23 cellular contexts compared by ENCODE assay signal in the genomic region with DNA sequence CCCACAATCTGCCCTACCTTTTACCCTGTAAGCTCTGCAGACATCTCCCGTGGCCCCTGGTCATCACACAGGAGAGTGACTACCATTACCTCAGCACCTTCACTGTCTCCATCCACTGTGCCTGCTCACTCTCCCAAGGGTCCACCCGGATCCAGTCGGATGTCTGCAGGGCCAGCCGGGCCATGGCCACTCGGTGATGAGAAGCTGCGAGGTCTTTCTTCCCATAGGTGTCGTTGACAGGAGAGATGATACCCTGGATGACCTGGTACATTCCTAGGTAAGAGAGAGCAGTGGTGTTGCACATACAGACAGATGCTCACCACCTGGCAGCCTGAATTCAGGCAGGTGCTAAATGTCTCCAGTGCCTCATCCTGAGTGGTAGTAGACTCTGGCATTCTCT. TPM values are rescaled to one million over a fixed set of nuclear protein-coding genes. Genes with fewer than 3 reads are reported as not detected.
DNase-seq lines count a peak whose midpoint lies in the region; ATAC-seq, FAIRE-seq and TF ChIP-seq lines count a peak whose summit lies in the region.
"Had no signal": no experiment of that assay in that cellular context is flagged by ENCODE, and none has a peak within 500 bp of the region (broad histone marks: within the 10 kb centered on the region; RNA-seq: fewer than 3 reads in every experiment).

No MANE protein-coding gene starts in this region.

- TF ChIP-seq RAD21 in H1 (IDR thresholded peaks at IDR 0.05 in 1 of 2, conservative IDR thresholded peaks at IDR 0.05 in 1 of 2; ENCODE audit: low read depth in 2 of 2, low read length in 2 of 2): no peak

- no peaks in the 10 kb centered on the region for H3K36me3 Mint-ChIP-seq in activated CD4-positive, alpha-beta T cell treated with anti-CD3 and anti-CD28 coated beads, Interleukin-2, amount 10 ng/mL, durations not matched to agents 24 days and 14 days (ENCODE audit: low read depth)
- H3K36me3 Mint-ChIP-seq in GM23338 (ENCODE audit: low read depth) (no peaks in the 10 kb centered on the region), progenitor cell of endocrine pancreas (ENCODE audit: insufficient read depth) (peaks cover 1% of the 10 kb centered on the region)
- H3K36me3 Mint-ChIP-seq in activated CD8-positive, alpha-beta T cell treated with anti-CD3 and anti-CD28 coated beads, Interleukin-2, amount 10 ng/mL, durations not matched to agents 7 days and 5 days (ENCODE audit: low read depth): no peaks in the 10 kb centered on the region
- H3K36me3 Mint-ChIP-seq: CD4-positive, alpha-beta memory T cell had no signal

- TF ChIP-seq CTCF in GM23338 (conservative IDR thresholded peaks at IDR 0.05; ENCODE audit: low read depth in 2 of 2): no peak
- no peak for TF ChIP-seq CTCF in H1 (IDR thresholded peaks at IDR 0.05; ENCODE audit: control extremely low read depth in 1 of 3, insufficient read depth in 1 of 3, low read depth in 1 of 3, low read length in 3 of 3)
- no peak for TF ChIP-seq CTCF in progenitor cell of endocrine pancreas (IDR thresholded peaks at IDR 0.05; ENCODE audit: unreplicated experiment)
- TF ChIP-seq CTCF in WERI-Rb-1 (IDR thresholded peaks at IDR 0.05; ENCODE audit: low read depth, low read length): no peak

- no peak overlapping the region for H3K9ac ChIP-seq in H1 (replicated peaks in 1 of 4; ENCODE audit: extremely low read depth in 1 of 4, low read depth in 3 of 4, low read length in 3 of 4)

- no peak overlapping the region for H2AFZ ChIP-seq in GM23338
- H2AFZ ChIP-seq in H1 (ENCODE audit: low read length): no peak overlapping the region

- no peaks in the 10 kb centered on the region; the same call in 1 of the 2 replicates for H4K20me1 ChIP-seq in GM23338 (replicated peaks; ENCODE audit: insufficient read depth)
- no peaks in the 10 kb centered on the region for H4K20me1 ChIP-seq in H1 (replicated peaks in 1 of 2; ENCODE audit: control insufficient read depth in 1 of 2, insufficient read depth in 2 of 2, low read length in 2 of 2)

- POLR2A ChIA-PET in H1 (lab: Charles Lee; ENCODE audit: partially characterized antibody): no interaction called here
- POLR2A ChIA-PET in activated CD8-positive, alpha-beta T cell treated with anti-CD3 and anti-CD28 coated beads, Interleukin-2, amount 10 ng/mL, durations not matched to agents 7 days and 5 days (lab: Charles Lee): no interaction called here

- no peak overlapping the region for H3K14ac ChIP-seq in H1 (ENCODE audit: insufficient read length)

- intact Hi-C loops in activated CD4-positive, alpha-beta T cell treated with anti-CD3 and anti-CD28 coated beads, Interleukin-2, amount 10 ng/mL, durations not matched to agents 24 days and 14 days (cut with micrococcal nuclease): no loop called here

- H3K36me3 ChIP-seq in GM23338 (ENCODE audit: insufficient read depth): no peaks in the 10 kb centered on the region
- H3K36me3 ChIP-seq in H1 (ENCODE audit: control insufficient read depth in 2 of 4, insufficient read depth in 4 of 4, low read length in 3 of 4): no peaks in the 10 kb centered on the region
- no peaks in the 10 kb centered on the region for H3K36me3 ChIP-seq in WERI-Rb-1

- H2BK120ac ChIP-seq in H1 (replicated peaks; ENCODE audit: low read depth, low read length): no peak overlapping the region

- FAIRE-seq in H1 (lab: Jason Lieb, UNC): no peak
- FAIRE-seq: A549, GM12891, GM18507 had no signal

- H3K4me3 ChIP-seq in GM23338 (no peak overlapping the region), H1 (ENCODE audit: extremely low read depth in 1 of 4, insufficient read depth in 2 of 4, low read depth in 3 of 4, low read length in 4 of 4) (no peak overlapping the region), WERI-Rb-1 (ENCODE audit: low read depth, low read length) (no peak overlapping the region)
- H3K4me3 ChIP-seq: A549 had no signal

- H3K79me2 ChIP-seq in GM23338 (replicated peaks; ENCODE audit: insufficient read depth): no peaks in the 10 kb centered on the region
- no peaks in the 10 kb centered on the region for H3K79me2 ChIP-seq in H1 (ENCODE audit: control insufficient read depth in 1 of 2, insufficient read depth in 2 of 2, low read length in 2 of 2)

- H3K27ac ChIP-seq in GM23338 (ENCODE audit: low read depth): no peak overlapping the region
- H3K27ac ChIP-seq in H1 (ENCODE audit: low read depth, low read length): no peak overlapping the region
- no peak overlapping the region for H3K27ac ChIP-seq in WERI-Rb-1
- H3K27ac ChIP-seq: A549 had no signal

- no peak overlapping the region for H3K18ac ChIP-seq in H1 (ENCODE audit: extremely low read depth, low read length)

- no peak overlapping the region for H3K23ac ChIP-seq in H1 (ENCODE audit: insufficient read length)

- no peaks in the 10 kb centered on the region for H3K9me3 Mint-ChIP-seq in activated CD4-positive, alpha-beta T cell treated with anti-CD3 and anti-CD28 coated beads, Interleukin-2, amount 10 ng/mL, durations not matched to agents 24 days and 14 days
- H3K9me3 Mint-ChIP-seq in GM23338 (no peaks in the 10 kb centered on the region), progenitor cell of endocrine pancreas (ENCODE audit: low read depth) (no peaks in the 10 kb centered on the region)
- no peaks in the 10 kb centered on the region for H3K9me3 Mint-ChIP-seq in activated CD8-positive, alpha-beta T cell treated with anti-CD3 and anti-CD28 coated beads, Interleukin-2, amount 10 ng/mL, durations not matched to agents 7 days and 5 days (ENCODE audit: insufficient read depth)
- H3K9me3 Mint-ChIP-seq: CD4-positive, alpha-beta memory T cell had no signal

- no peak for ATAC-seq in GM23338
- no peak for ATAC-seq in activated CD8-positive, alpha-beta T cell treated with anti-CD3 and anti-CD28 coated beads, Interleukin-2, amount 10 ng/mL, durations not matched to agents 7 days and 5 days
- ATAC-seq: A549 had no signal

- H3K23me2 ChIP-seq in H1 (ENCODE audit: low read depth, low read length): no peaks in the 10 kb centered on the region

- H3K56ac ChIP-seq in H1 (replicated peaks; ENCODE audit: insufficient read length, low read depth, low read length): no peak overlapping the region

- H3F3A ChIP-seq in GM23338 (replicated peaks; ENCODE audit: low read depth): no peaks in the 10 kb centered on the region

- H2BK15ac ChIP-seq in H1 (ENCODE audit: low read length): no peak overlapping the region

- CTCF ChIA-PET in H1 (lab: Charles Lee; ENCODE audit: partially characterized antibody): interaction anchor here (1.0 to 2.6 kb wide), 5 partner anchors 9 to 362 kb away, joined by 3 to 9 read pairs (median 4); no protein-coding TSS in a partner anchor
- CTCF ChIA-PET in activated CD8-positive, alpha-beta T cell treated with anti-CD3 and anti-CD28 coated beads, Interleukin-2, amount 10 ng/mL, durations not matched to agents 7 days and 5 days (lab: Charles Lee): no interaction called here

- H3K27me3 ChIP-seq in GM23338 (ENCODE audit: insufficient read depth) (no peaks in the 10 kb centered on the region), H1 (replicated peaks in 1 of 4; ENCODE audit: control insufficient read depth in 3 of 4, extremely low read depth in 1 of 4, insufficient read depth in 3 of 4, low read length in 3 of 4) (no peaks in the 10 kb centered on the region), WERI-Rb-1 (ENCODE audit: insufficient read depth, low read depth, severe bottlenecking) (no peaks in the 10 kb centered on the region)

- no peak overlapping the region for H3K27ac Mint-ChIP-seq in activated CD4-positive, alpha-beta T cell treated with anti-CD3 and anti-CD28 coated beads, Interleukin-2, amount 10 ng/mL, durations not matched to agents 24 days and 14 days
- H3K27ac Mint-ChIP-seq in GM23338: peak overlapping the region; percentile 24; the same call in 1 of the 2 replicates
- peak overlapping the region; percentile 68 for H3K27ac Mint-ChIP-seq in progenitor cell of endocrine pancreas
- no peak overlapping the region for H3K27ac Mint-ChIP-seq in activated CD8-positive, alpha-beta T cell treated with anti-CD3 and anti-CD28 coated beads, Interleukin-2, amount 10 ng/mL, durations not matched to agents 7 days and 5 days
- H3K27ac Mint-ChIP-seq: CD4-positive, alpha-beta memory T cell had no signal

- 83% methylated on average over 7 of the region's 7 CpGs; no CpG with 5 or more reads in 1 of the 2 experiments for WGBS in H1 (ENCODE audit: extremely low coverage in 1 of 2, insufficient coverage in 1 of 2, insufficient read length in 1 of 2, insufficient replicate concordance in 2 of 2, low coverage in 1 of 2, low lambda C conversion rate in 2 of 2, missing lambda C conversion rate in 1 of 2), 2 experiments

- no peak overlapping the region for H2BK12ac ChIP-seq in H1 (ENCODE audit: low read depth, low read length)

- H3K4me2 ChIP-seq in GM23338: no peak overlapping the region
- no peak overlapping the region for H3K4me2 ChIP-seq in H1 (ENCODE audit: insufficient read depth in 1 of 2, low read depth in 2 of 2, low read length in 2 of 2)
- H3K4me2 ChIP-seq: A549 had no signal

- H3K79me1 ChIP-seq in H1 (ENCODE audit: low read depth, low read length): no peaks in the 10 kb centered on the region

- no peak overlapping the region for H4K8ac ChIP-seq in H1 (ENCODE audit: extremely low read depth, insufficient read depth, low read length)

- no peak overlapping the region for H4K91ac ChIP-seq in H1 (replicated peaks; ENCODE audit: insufficient read length, low read length)

- no peaks in the 10 kb centered on the region for H3K4me1 Mint-ChIP-seq in activated CD4-positive, alpha-beta T cell treated with anti-CD3 and anti-CD28 coated beads, Interleukin-2, amount 10 ng/mL, durations not matched to agents 24 days and 14 days
- peaks cover 9% of the 10 kb centered on the region; the same call in 2 of the 3 replicates for H3K4me1 Mint-ChIP-seq in GM23338
- H3K4me1 Mint-ChIP-seq in progenitor cell of endocrine pancreas (ENCODE audit: low read depth): peaks cover 13% of the 10 kb centered on the region
- no peaks in the 10 kb centered on the region for H3K4me1 Mint-ChIP-seq in activated CD8-positive, alpha-beta T cell treated with anti-CD3 and anti-CD28 coated beads, Interleukin-2, amount 10 ng/mL, durations not matched to agents 7 days and 5 days (ENCODE audit: low read depth)
- H3K4me1 Mint-ChIP-seq: CD4-positive, alpha-beta memory T cell had no signal

- 0 out of 2 replicates have a peak overlapping the region, but pooled peaks have one; percentile 35 for H2BK5ac ChIP-seq in H1 (ENCODE audit: low read depth, low read length)

- no peak overlapping the region for H3K4me3 Mint-ChIP-seq in activated CD4-positive, alpha-beta T cell treated with anti-CD3 and anti-CD28 coated beads, Interleukin-2, amount 10 ng/mL, durations not matched to agents 24 days and 14 days
- H3K4me3 Mint-ChIP-seq in GM23338 (no peak overlapping the region), progenitor cell of endocrine pancreas (ENCODE audit: low read depth) (no peak overlapping the region)
- H3K4me3 Mint-ChIP-seq in activated CD8-positive, alpha-beta T cell treated with anti-CD3 and anti-CD28 coated beads, Interleukin-2, amount 10 ng/mL, durations not matched to agents 7 days and 5 days: no peak overlapping the region
- H3K4me3 Mint-ChIP-seq: CD4-positive, alpha-beta memory T cell had no signal

- peaks cover 5% of the 10 kb centered on the region; the same call in 1 of the 2 replicates for H3K4me1 ChIP-seq in GM23338 (ENCODE audit: insufficient read depth)
- H3K4me1 ChIP-seq in H1 (replicated peaks in 1 of 4; ENCODE audit: control insufficient read depth in 3 of 4, insufficient read depth in 4 of 4, low read length in 3 of 4): no peaks in the 10 kb centered on the region
- H3K4me1 ChIP-seq: A549 had no signal

- peak; percentile 43 for DNase-seq in activated CD4-positive, alpha-beta T cell treated with anti-CD3 and anti-CD28 coated beads, Interleukin-2, amount 10 ng/mL, durations not matched to agents 24 days and 14 days
- DNase-seq in activated CD4-positive, alpha-beta T cell treated with anti-CD3 and anti-CD28 coated beads, Interleukin-2, amount 50 U/mL, for 48 hours: no peak
- DNase-seq in GM23338 (ENCODE audit: low spot score): no peak
- DNase-seq in H1 (ENCODE audit: low read depth in 1 of 2, low spot score in 2 of 2): no peak
- no peak for DNase-seq in progenitor cell of endocrine pancreas (ENCODE audit: low spot score, unreplicated experiment)
- no peak for DNase-seq in activated CD8-positive, alpha-beta T cell treated with anti-CD3 and anti-CD28 coated beads, Interleukin-2, amount 10 ng/mL, durations not matched to agents 7 days and 5 days
- DNase-seq in WERI-Rb-1: no peak
- DNase-seq: 8988T; ACHN; C1 segment of cervical spinal cord; Calu3; CD4-positive, alpha-beta memory T cell; COR-L47; DMS53; DMS79 treated with DMSO at 0.1 percent for 48 hours; GF-D8; GOT3; H7; HCEC 1CT had no signal

- TF ChIP-seq POLR2A in H1 (IDR thresholded peaks at IDR 0.05; ENCODE audit: control extremely low read depth in 1 of 2, low read depth in 2 of 2, low read length in 2 of 2): no peak

- no peak overlapping the region; the same call in 1 of the 2 replicates for H2BK20ac ChIP-seq in H1 (ENCODE audit: low read length)

- H3K9me2 ChIP-seq in GM23338 (ENCODE audit: insufficient read depth): 0 out of 2 replicates have a peak, but pooled peaks cover 5% of the 10 kb centered on the region

- no peaks in the 10 kb centered on the region for H3K9me3 ChIP-seq in H1 (ENCODE audit: insufficient read depth in 2 of 2, low read depth in 1 of 2, low read length in 1 of 2)
- no peaks in the 10 kb centered on the region for H3K9me3 ChIP-seq in WERI-Rb-1 (ENCODE audit: severe bottlenecking)
- H3K9me3 ChIP-seq: A549 had no signal

- no peak for TF ChIP-seq EP300 in H1 (IDR thresholded peaks at IDR 0.05; ENCODE audit: borderline replicate concordance in 1 of 2, low read depth in 2 of 2, low read length in 2 of 2)

- H4K5ac ChIP-seq in H1 (ENCODE audit: insufficient read length, low read depth, low read length): no peak overlapping the region

- H3K4ac ChIP-seq in H1 (replicated peaks; ENCODE audit: insufficient read length, low read depth, low read length): no peak overlapping the region

- H3K27me3 Mint-ChIP-seq in activated CD4-positive, alpha-beta T cell treated with anti-CD3 and anti-CD28 coated beads, Interleukin-2, amount 10 ng/mL, durations not matched to agents 24 days and 14 days: no peaks in the 10 kb centered on the region
- H3K27me3 Mint-ChIP-seq in GM23338 (ENCODE audit: insufficient read depth, low read depth, poor library complexity) (no peaks in the 10 kb centered on the region), progenitor cell of endocrine pancreas (no peaks in the 10 kb centered on the region)
- peaks cover 1% of the 10 kb centered on the region for H3K27me3 Mint-ChIP-seq in activated CD8-positive, alpha-beta T cell treated with anti-CD3 and anti-CD28 coated beads, Interleukin-2, amount 10 ng/mL, durations not matched to agents 7 days and 5 days (ENCODE audit: low read depth)
- H3K27me3 Mint-ChIP-seq: CD4-positive, alpha-beta memory T cell had no signal

- H2AK5ac ChIP-seq in H1 (ENCODE audit: low read depth, low read length): no peak overlapping the region

RNA-seq across cellular contexts. Expression of gene RBP1, which starts 39.2 kb away (rescaled TPM):
- not detected in 2 replicates for total RNA-seq in activated CD4-positive, alpha-beta T cell treated with anti-CD3 and anti-CD28 coated beads, Interleukin-2, amount 10 ng/mL, durations not matched to agents 24 days and 14 days
- 18.0 and 18.5 TPM in 2 replicates for total RNA-seq in GM23338 (2014; rRNA removed; shearing (Covaris generic))
- polyA plus RNA-seq in GM23338 (2016; fragmentation: Nextera tagmentation; extraction: Ambion mirVana): 112 and 113 TPM in 2 replicates
- 47.8 and 56.6 TPM in 2 replicates for total RNA-seq in H1 (2021; fragmentation: NEBNext Ultra II Directional; extraction: Animal tissue kit (Norgen Biotek cat#: 25700))
- polyA plus RNA-seq in H1 (2011; rRNA removed): 54.5 and 79.4 TPM in 2 replicates
- 84.5 TPM for polyA plus RNA-seq in H1 (2011; cell fraction: cytosol; rRNA removed)
- 34.5 TPM for polyA plus RNA-seq in H1 (2011; cell fraction: nucleus; rRNA removed)
- 57.6 to 87.8 TPM (median 79.2 TPM) in 4 replicates for polyA plus RNA-seq in H1 (2012, experiment 1 of 2)
- polyA plus RNA-seq in H1 (2012, experiment 2 of 2): 41.5 TPM
- 44.4 TPM for polyA plus RNA-seq in H1 (2013, experiment 1 of 2)
- polyA plus RNA-seq in H1 (2013, experiment 2 of 2): 47.2 TPM
- 24.6 and 35.3 TPM in 2 replicates for polyA minus RNA-seq in H1 (2011; rRNA and poly(A)+ RNA removed)
- polyA minus RNA-seq in H1 (2011; cell fraction: cytosol; rRNA and poly(A)+ RNA removed): 8.4 TPM
- polyA minus RNA-seq in H1 (2011; cell fraction: nucleus; rRNA and poly(A)+ RNA removed): 14.8 TPM
- 617 and 649 TPM in 2 replicates for total RNA-seq in progenitor cell of endocrine pancreas
- not detected for total RNA-seq in activated CD8-positive, alpha-beta T cell treated with anti-CD3 and anti-CD28 coated beads, Interleukin-2, amount 10 ng/mL, durations not matched to agents 7 days and 5 days
- total RNA-seq: CD4-positive, alpha-beta memory T cell; G401 had no signal
- polyA plus RNA-seq: CD4-positive, alpha-beta memory T cell had no signal

Comparison
In these comparisons a context has a peak if more than half of its experiments do, and no peak if none do; other contexts are left out.
1. H3K27ac Mint-ChIP-seq: peak in GM23338 (single experiment) and progenitor cell of endocrine pancreas (single experiment); none in activated CD4-positive, alpha-beta T cell treated with anti-CD3 and anti-CD28 coated beads, Interleukin-2, amount 10 ng/mL, durations not matched to agents 24 days and 14 days (single experiment) and activated CD8-positive, alpha-beta T cell treated with anti-CD3 and anti-CD28 coated beads, Interleukin-2, amount 10 ng/mL, durations not matched to agents 7 days and 5 days (single experiment).
2. RNA of gene RBP1, which starts 39.2 kb away (total RNA-seq): 617 to 649 TPM in progenitor cell of endocrine pancreas, 47.8 to 56.6 TPM in H1 and 18.0 to 18.5 TPM in GM23338; not detected in activated CD4-positive, alpha-beta T cell treated with anti-CD3 and anti-CD28 coated beads, Interleukin-2, amount 10 ng/mL, durations not matched to agents 24 days and 14 days and not detected in activated CD8-positive, alpha-beta T cell treated with anti-CD3 and anti-CD28 coated beads, Interleukin-2, amount 10 ng/mL, durations not matched to agents 7 days and 5 days; every median in the first group is over 10 times any median in the second.